In the genomic region with DNA sequence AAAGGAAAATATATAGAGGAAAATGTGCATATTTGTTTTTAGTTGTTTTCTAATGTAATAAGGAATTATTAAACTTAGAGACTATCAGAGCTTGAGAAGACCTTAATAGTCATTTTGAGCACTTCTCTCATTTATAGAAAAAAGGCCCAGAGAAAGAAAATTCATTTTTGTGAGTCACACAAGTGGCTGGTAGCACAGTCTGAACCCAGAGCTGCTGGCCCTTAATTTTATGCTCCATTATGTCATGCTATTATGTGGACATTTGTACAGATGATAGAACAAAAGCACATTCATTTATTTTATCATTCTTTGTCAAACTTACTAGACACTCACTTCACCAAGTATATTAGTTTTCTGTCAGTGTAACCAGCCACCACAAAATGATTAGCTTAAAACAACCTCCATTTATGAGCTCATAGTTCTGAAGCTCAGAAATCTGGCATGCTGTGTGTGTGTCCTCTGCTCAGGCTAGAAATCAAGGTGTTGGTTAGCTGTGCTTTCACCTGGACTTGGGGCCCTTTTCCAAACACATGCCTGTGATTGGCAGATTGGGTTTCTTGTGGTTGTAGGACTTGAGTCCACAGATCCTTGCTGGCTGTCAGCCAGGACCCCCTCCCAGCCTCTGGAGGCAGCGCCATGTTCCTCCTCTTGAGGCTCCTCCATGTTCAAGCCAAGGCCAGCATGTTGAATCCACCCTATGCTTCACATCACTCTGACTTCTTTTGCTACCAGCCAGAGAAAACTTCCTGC, we compare ENCODE assay signal across 18 cellular contexts.
DNase-seq lines count a peak whose midpoint lies in the region; ATAC-seq, FAIRE-seq and TF ChIP-seq lines count a peak whose summit lies in the region.
"Had no signal": no experiment of that assay in that cellular context is flagged by ENCODE, and none has a peak within 500 bp of the region (broad histone marks: within the 10 kb centered on the region; RNA-seq: fewer than 3 reads in every experiment).

No MANE protein-coding gene starts in this region.

- ATAC-seq in GM19395 (IDR thresholded peaks at IDR 0.05; ENCODE audit: unreplicated experiment): no peak
- ATAC-seq in gastroesophageal sphincter: no peak

- DNase-seq in CD14-positive monocyte (ENCODE audit: low spot score): no peak
- no peak for DNase-seq in GM19239 (ENCODE audit: insufficient read length, low spot score)
- peak; percentile 35 for DNase-seq in NCI-H2171 treated with DMSO at 0.1 percent for 48 hours (lab: John Stamatoyannopoulos, UW)
- DNase-seq in epithelial cell of prostate (ENCODE audit: low read depth, low spot score): no peak
- no peak for DNase-seq in esophagus muscularis mucosa (ENCODE audit: extremely low spot score)
- DNase-seq in activated CD8-positive, alpha-beta memory T cell treated with anti-CD3 and anti-CD28 coated beads, Interleukin-2, amount 50 U/mL, for 48 hours: no peak
- DNase-seq: activated effector memory CD4-positive, alpha-beta T cell treated with anti-CD3 and anti-CD28 coated beads, Interleukin-2, amount 50 U/mL, for 16 hours; dermis blood vessel endothelial cell; esophagus squamous epithelium; NCI-H1092; small intestine; stimulated activated naive CD4-positive, alpha-beta T cell treated with Interleukin-2 at 50 U/mL for 16 hours had no signal

- H3K36me3 ChIP-seq in esophagus muscularis mucosa: no peaks in the 10 kb centered on the region
- no peaks in the 10 kb centered on the region for H3K36me3 ChIP-seq in gastroesophageal sphincter
- H3K36me3 ChIP-seq: esophagus squamous epithelium had no signal

- peaks cover 55 to 74% of the 10 kb centered on the region in 2 donors for H3K36me3 Mint-ChIP-seq in CD14-positive monocyte

- intact Hi-C loops in CD14-positive monocyte (cut with micrococcal nuclease) (loop anchor here in 1 of 2 donors (10.0 kb wide), 1 partner anchor 46 kb away; no protein-coding TSS in a partner anchor), esophagus muscularis mucosa (cut with DNase I) (no loop called here)

- H3K9me3 ChIP-seq in esophagus muscularis mucosa: no peaks in the 10 kb centered on the region
- no peaks in the 10 kb centered on the region for H3K9me3 ChIP-seq in gastroesophageal sphincter
- H3K9me3 ChIP-seq: esophagus squamous epithelium had no signal

- H3K27me3 Mint-ChIP-seq in CD14-positive monocyte (ENCODE audit: low read depth in 3 of 3): peaks cover 0 to 1% (median 0%) of the 10 kb centered on the region in 3 donors
- H3K27me3 Mint-ChIP-seq: B cell had no signal

- TF ChIP-seq CTCF in CD14-positive monocyte (IDR thresholded peaks at IDR 0.05): no peak
- TF ChIP-seq CTCF in esophagus muscularis mucosa (IDR thresholded peaks at IDR 0.05): no peak
- TF ChIP-seq CTCF in gastroesophageal sphincter (IDR thresholded peaks at IDR 0.05): no peak

- H3K4me1 ChIP-seq in esophagus muscularis mucosa (peaks cover 43 to 57% (median 50%) of the 10 kb centered on the region in 4 donors), gastroesophageal sphincter (peaks cover 0 to 60% (median 5%) of the 10 kb centered on the region in 3 donors)
- H3K4me1 ChIP-seq: parathyroid adenoma had no signal

- H3K4me3 ChIP-seq in esophagus muscularis mucosa (no peak overlapping the region), gastroesophageal sphincter (no peak overlapping the region)
- H3K4me3 ChIP-seq: esophagus squamous epithelium, hepatocyte had no signal

- H3K27ac Mint-ChIP-seq in CD14-positive monocyte: peak overlapping the region; percentile 30 to 81 (median 68)
- H3K27ac Mint-ChIP-seq: B cell had no signal

- FAIRE-seq in GM19239 (lab: Jason Lieb, UNC): peak; percentile 39
- FAIRE-seq: small intestine, urothelium cell line had no signal

- H3K4me1 Mint-ChIP-seq in CD14-positive monocyte: peaks cover 26% of the 10 kb centered on the region

- TF ChIP-seq EP300 in esophagus muscularis mucosa (IDR thresholded peaks at IDR 0.05): no peak
- no peak for TF ChIP-seq EP300 in gastroesophageal sphincter (IDR thresholded peaks at IDR 0.05)

- no peak for TF ChIP-seq POLR2A in esophagus muscularis mucosa (IDR thresholded peaks at IDR 0.05; ENCODE audit: low read depth)
- no peak for TF ChIP-seq POLR2A in gastroesophageal sphincter (IDR thresholded peaks at IDR 0.05)

- peaks cover 0 to 3% (median 2%) of the 10 kb centered on the region in 7 donors for H3K9me3 Mint-ChIP-seq in CD14-positive monocyte

- H3K27ac ChIP-seq in epithelial cell of prostate: peak overlapping the region; percentile 87
- H3K27ac ChIP-seq in esophagus muscularis mucosa (replicated peaks in 1 of 4): no peak overlapping the region
- no peak overlapping the region for H3K27ac ChIP-seq in gastroesophageal sphincter
- H3K27ac ChIP-seq: esophagus squamous epithelium, hepatocyte, parathyroid adenoma had no signal

- H3K27me3 ChIP-seq in esophagus muscularis mucosa (no peaks in the 10 kb centered on the region), gastroesophageal sphincter (no peaks in the 10 kb centered on the region)
- H3K27me3 ChIP-seq: esophagus squamous epithelium, hepatocyte had no signal

- no peak overlapping the region for H3K4me3 Mint-ChIP-seq in CD14-positive monocyte
- H3K4me3 Mint-ChIP-seq: B cell had no signal

- WGBS in esophagus muscularis mucosa: 100% methylated on average over 1 of the region's 1 CpG
- 100% methylated on average over 1 of the region's 1 CpG for WGBS in gastroesophageal sphincter (ENCODE audit: low coverage in 1 of 2), 2 donors
